In the genomic region with DNA sequence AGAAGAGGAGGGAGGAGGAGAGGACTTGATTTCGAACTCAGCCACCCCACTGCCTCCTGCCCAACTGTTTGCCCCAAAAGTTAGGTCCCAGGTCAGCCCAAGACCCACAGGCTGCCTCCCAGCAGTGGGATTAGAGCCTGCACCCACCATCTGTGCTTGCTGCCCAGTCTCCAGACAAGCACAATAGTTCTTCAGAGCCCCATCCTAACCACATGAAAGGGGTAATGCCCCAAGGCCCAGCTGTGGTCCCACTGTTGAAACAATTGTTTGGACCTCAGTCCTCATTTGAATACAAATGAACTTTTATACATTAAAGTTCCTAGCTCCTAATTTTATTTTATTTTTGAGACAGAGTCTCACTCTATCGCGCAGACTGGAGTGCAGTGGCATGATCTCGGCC, we compare ENCODE assay signal across 17 cellular contexts.
"Had no signal": no experiment of that assay in that cellular context is flagged by ENCODE, and none has a peak within 500 bp of the region (broad histone marks: within the 10 kb centered on the region; RNA-seq: fewer than 3 reads in every experiment).

No MANE protein-coding gene starts in this region.

- H3K9me3 ChIP-seq: heart left ventricle, left lung, prostate gland, right lobe of liver had no signal

- H3K4me3 ChIP-seq: heart left ventricle, left lung, prostate gland, right lobe of liver, smooth muscle cell had no signal

- FAIRE-seq: islet of Langerhans had no signal

- H3K4me2 ChIP-seq: smooth muscle cell had no signal

- H3K27ac ChIP-seq: brain microvascular endothelial cell, foreskin keratinocyte, heart left ventricle, left lung, prostate gland, right lobe of liver had no signal

- H3K27me3 ChIP-seq: brain microvascular endothelial cell, foreskin keratinocyte, heart left ventricle, left lung, right lobe of liver had no signal

- DNase-seq: activated CD4-positive, alpha-beta T cell treated with anti-CD3 and anti-CD28 coated beads, Interleukin-2, amount 10 ng/mL, durations not matched to agents 24 days and 14 days; activated CD4-positive, CD25-positive, alpha-beta regulatory T cell; activated CD8-positive, alpha-beta memory T cell treated with anti-CD3 and anti-CD28 coated beads, Interleukin-2, amount 50 U/mL, for 4 hours; activated CD8-positive, alpha-beta T cell treated with anti-CD3 and anti-CD28 coated beads, Interleukin-2, amount 10 ng/mL, durations not matched to agents 7 days and 5 days; activated naive CD4-positive, alpha-beta T cell; activated naive CD8-positive, alpha-beta T cell treated with anti-CD3 and anti-CD28 coated beads, Interleukin-2, amount 10 ng/mL, durations not matched to agents 7 days and 5 days; brain microvascular endothelial cell; effector memory CD8-positive, alpha-beta T cell; foreskin keratinocyte; heart left ventricle; left lung; occipital lobe; right lobe of liver; stimulated activated naive CD8-positive, alpha-beta T cell treated with anti-CD3 and anti-CD28 coated beads, Interleukin-15, amount 100 ng/mL, for 72 hours had no signal

- H3K4me1 ChIP-seq: foreskin keratinocyte, prostate gland had no signal
